In genomic region chr9:130443840-130444492, GRCh38 we compare ENCODE assay signal across 8 cellular contexts. TPM values are rescaled to one million over a fixed set of nuclear protein-coding genes. Genes with fewer than 3 reads are reported as not detected.
DNase-seq lines count a peak whose midpoint lies in the region; ATAC-seq, FAIRE-seq and TF ChIP-seq lines count a peak whose summit lies in the region.

No MANE protein-coding gene starts in this region.

- no peak for FAIRE-seq in HepG2 (lab: Jason Lieb, UNC)

- no peak for TF ChIP-seq EP300 in HepG2 (IDR thresholded peaks at IDR 0.05; ENCODE audit: low read depth in 2 of 2, low read length in 2 of 2)
- no peak for TF ChIP-seq EP300 in HepG2 (CRISPR knock-in tag; IDR thresholded peaks at IDR 0.05; ENCODE audit: borderline replicate concordance)

- H3K27ac Mint-ChIP-seq in glutamatergic neuron (ENCODE audit: unreplicated experiment), result no peak overlapping the region

- TF ChIP-seq POLR2A in HepG2 (IDR thresholded peaks at IDR 0.05; ENCODE audit: insufficient read depth in 1 of 2, low read depth in 2 of 2, low read length in 2 of 2), result no peak
- no peak for TF ChIP-seq POLR2A in spleen (IDR thresholded peaks at IDR 0.05)

- CTCF ChIA-PET in HepG2 (lab: Yijun Ruan, JAX; ENCODE audit: low intra/inter-chr PET ratio, low total read pairs), result no interaction called here

- in situ Hi-C loops in HepG2 (cut with HindIII; ENCODE audit: extremely low pct_ligation_motif_present, low pct_unique_long_range_greater_than_20kb), result no loop called here

- H4K20me1 ChIP-seq in HepG2 (ENCODE audit: insufficient read depth, low read length), result no peaks in the 10 kb centered on the region

- TF ChIP-seq CTCF in HepG2 (CRISPR knock-in tag; IDR thresholded peaks at IDR 0.05), result no peak
- TF ChIP-seq CTCF in spleen (IDR thresholded peaks at IDR 0.05 in 8 of 11, conservative IDR thresholded peaks at IDR 0.05 in 3 of 11), result no peak
- TF ChIP-seq CTCF in glutamatergic neuron (IDR thresholded peaks at IDR 0.05; ENCODE audit: partially characterized antibody, unreplicated experiment), result no peak

- H3K79me2 ChIP-seq in HepG2 (ENCODE audit: insufficient read depth, low read length), result no peaks in the 10 kb centered on the region

- no TSS peak for BruUV-seq in HepG2 (replicated peaks; lab: Mats Ljungman, UMichigan)

- peaks cover 24% of the 10 kb centered on the region for H3K4me1 ChIP-seq in adipocyte (ENCODE audit: control insufficient read depth, insufficient read depth, low read length)
- H3K4me1 ChIP-seq in HepG2 (ENCODE audit: insufficient read depth, low read length), result peaks cover 48% of the 10 kb centered on the region
- H3K4me1 ChIP-seq in spleen, result peaks cover 20 to 49% (median 38%) of the 10 kb centered on the region in 6 donors

- H3K9me3 Mint-ChIP-seq in glutamatergic neuron (ENCODE audit: unreplicated experiment), result peaks cover 5% of the 10 kb centered on the region

- no peak for TF ChIP-seq RAD21 in HepG2 (CRISPR knock-in tag; IDR thresholded peaks at IDR 0.05)

- intact Hi-C loops in HepG2 (cut with micrococcal nuclease; ENCODE audit: unreplicated experiment) (no loop called here), spleen (cut with DNase I; ENCODE audit: low total_unique reads) (no loop called here)

- ATAC-seq in HepG2 (no peak), HG03045 (IDR thresholded peaks at IDR 0.05; ENCODE audit: unreplicated experiment) (no peak)

- peak overlapping the region; percentile 93 for H3K4me2 ChIP-seq in HepG2 (ENCODE audit: low read depth, low read length)

- POLR2A ChIA-PET in HepG2 (lab: Yijun Ruan, JAX), result no interaction called here

- H3K9ac ChIP-seq in adipocyte (ENCODE audit: low read length), result no peak overlapping the region
- H3K9ac ChIP-seq in HepG2 (ENCODE audit: insufficient read depth, low read depth, low read length), result no peak overlapping the region

- H3K4me1 Mint-ChIP-seq in glutamatergic neuron (ENCODE audit: low read depth, unreplicated experiment), result peaks cover 24% of the 10 kb centered on the region

- no peak for DNase-seq in H7
- peak; percentile 33 for DNase-seq in adipocyte (ENCODE audit: low read depth)
- no peak for DNase-seq in HepG2 (ENCODE audit: low spot score)
- DNase-seq in spleen, result no peak
- DNase-seq in glutamatergic neuron, result no peak
- no peak for DNase-seq in GF-D8 (lab: John Stamatoyannopoulos, UW)
- DNase-seq in ecto neural progenitor cell (ENCODE audit: low spot score), result no peak

- H3K36me3 Mint-ChIP-seq in glutamatergic neuron (ENCODE audit: unreplicated experiment), result peaks cover 18% of the 10 kb centered on the region

- H3K9me3 ChIP-seq in adipocyte (ENCODE audit: control insufficient read depth, low read length) (peaks cover 17% of the 10 kb centered on the region), HepG2 (ENCODE audit: low read length) (peaks cover 9% of the 10 kb centered on the region; the same call in 1 of the 2 replicates), spleen (peaks cover 6 to 27% (median 22%) of the 10 kb centered on the region in 8 donors)

- peaks cover 13% of the 10 kb centered on the region for H3K27me3 Mint-ChIP-seq in glutamatergic neuron (ENCODE audit: unreplicated experiment)

- WGBS in HepG2 (ENCODE audit: low lambda C conversion rate), result 7% methylated on average over 8 of the region's 14 CpGs
- 49 to 54% (median 51%) methylated on average over 10 to 14 of the region's 14 CpGs for WGBS in spleen, 5 donors

- H3K27me3 ChIP-seq in H7 (ENCODE audit: control insufficient read depth, insufficient read depth, low read length), result peaks cover 19% of the 10 kb centered on the region
- no peaks in the 10 kb centered on the region for H3K27me3 ChIP-seq in adipocyte (replicated peaks; ENCODE audit: control insufficient read depth, insufficient read depth, low read length)
- H3K27me3 ChIP-seq in HepG2 (ENCODE audit: control insufficient read depth in 1 of 2, insufficient read depth in 2 of 2, low read length in 2 of 2), result no peaks in the 10 kb centered on the region; a peak in 1 of 5 replicates
- H3K27me3 ChIP-seq in spleen (replicated peaks in 1 of 7), result peaks cover 0 to 70% (median 19%) of the 10 kb centered on the region in 7 donors

- no peak overlapping the region for H3K27ac ChIP-seq in HepG2 (ENCODE audit: extremely low read length, insufficient read depth, low read length)
- H3K27ac ChIP-seq in spleen, result peak overlapping the region in 1 of 8 donors; percentile 66

- H3K36me3 ChIP-seq in H7 (replicated peaks; ENCODE audit: control insufficient read depth, insufficient read depth, low read length) (no peaks in the 10 kb centered on the region), adipocyte (ENCODE audit: control insufficient read depth, insufficient read depth, low read length, severe bottlenecking) (peaks cover 9% of the 10 kb centered on the region), HepG2 (replicated peaks in 1 of 2; ENCODE audit: control insufficient read depth in 1 of 2, insufficient read depth in 2 of 2, low read length in 2 of 2) (no peaks in the 10 kb centered on the region), spleen (no peaks in the 10 kb centered on the region)

- H2AFZ ChIP-seq in HepG2 (ENCODE audit: low read length), result no peak overlapping the region

- no peak overlapping the region for H3K4me3 Mint-ChIP-seq in glutamatergic neuron (ENCODE audit: unreplicated experiment)

- H3K4me3 ChIP-seq in H7 (ENCODE audit: insufficient read depth, low read depth, low read length), result peak overlapping the region; percentile 65
- H3K4me3 ChIP-seq in adipocyte (ENCODE audit: low read length), result no peak overlapping the region
- H3K4me3 ChIP-seq in HepG2 (replicated peaks in 1 of 3; ENCODE audit: insufficient read depth in 1 of 3, low read depth in 2 of 3, low read length in 3 of 3), result peak overlapping the region; percentile 62 to 86 (median 75); a peak in 4 of 6 replicates
- peak overlapping the region in 6 of 8 donors; percentile 37 to 75 (median 50) for H3K4me3 ChIP-seq in spleen

TF ChIP-seq in HepG2, 621 proteins besides CTCF, POLR2A, EP300 and RAD21 (continues in another document):
- TF ChIP-seq ZNF232 (CRISPR knock-in tag; IDR thresholded peaks at IDR 0.05; ENCODE audit: borderline replicate concordance) (no peak), ZNF629 (CRISPR knock-in tag; conservative IDR thresholded peaks at IDR 0.05) (peak; percentile 93), NR1H2 (CRISPR knock-in tag; IDR thresholded peaks at IDR 0.05; ENCODE audit: borderline replicate concordance, low read depth) (no peak), ZNF160 (CRISPR knock-in tag; IDR thresholded peaks at IDR 0.05) (no peak)
- TF ChIP-seq, protein P1, sequence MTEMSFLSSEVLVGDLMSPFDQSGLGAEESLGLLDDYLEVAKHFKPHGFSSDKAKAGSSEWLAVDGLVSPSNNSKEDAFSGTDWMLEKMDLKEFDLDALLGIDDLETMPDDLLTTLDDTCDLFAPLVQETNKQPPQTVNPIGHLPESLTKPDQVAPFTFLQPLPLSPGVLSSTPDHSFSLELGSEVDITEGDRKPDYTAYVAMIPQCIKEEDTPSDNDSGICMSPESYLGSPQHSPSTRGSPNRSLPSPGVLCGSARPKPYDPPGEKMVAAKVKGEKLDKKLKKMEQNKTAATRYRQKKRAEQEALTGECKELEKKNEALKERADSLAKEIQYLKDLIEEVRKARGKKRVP (CRISPR knock-in tag; IDR thresholded peaks at IDR 0.05), result no peak
- TF ChIP-seq, protein P2, sequence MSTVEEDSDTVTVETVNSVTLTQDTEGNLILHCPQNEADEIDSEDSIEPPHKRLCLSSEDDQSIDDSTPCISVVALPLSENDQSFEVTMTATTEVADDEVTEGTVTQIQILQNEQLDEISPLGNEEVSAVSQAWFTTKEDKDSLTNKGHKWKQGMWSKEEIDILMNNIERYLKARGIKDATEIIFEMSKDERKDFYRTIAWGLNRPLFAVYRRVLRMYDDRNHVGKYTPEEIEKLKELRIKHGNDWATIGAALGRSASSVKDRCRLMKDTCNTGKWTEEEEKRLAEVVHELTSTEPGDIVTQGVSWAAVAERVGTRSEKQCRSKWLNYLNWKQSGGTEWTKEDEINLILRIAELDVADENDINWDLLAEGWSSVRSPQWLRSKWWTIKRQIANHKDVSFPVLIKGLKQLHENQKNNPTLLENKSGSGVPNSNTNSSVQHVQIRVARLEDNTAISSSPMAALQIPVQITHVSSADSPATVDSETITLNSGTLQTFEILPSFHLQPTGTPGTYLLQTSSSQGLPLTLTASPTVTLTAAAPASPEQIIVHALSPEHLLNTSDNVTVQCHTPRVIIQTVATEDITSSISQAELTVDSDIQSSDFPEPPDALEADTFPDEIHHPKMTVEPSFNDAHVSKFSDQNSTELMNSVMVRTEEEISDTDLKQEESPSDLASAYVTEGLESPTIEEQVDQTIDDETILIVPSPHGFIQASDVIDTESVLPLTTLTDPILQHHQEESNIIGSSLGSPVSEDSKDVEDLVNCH (CRISPR knock-in tag; IDR thresholded peaks at IDR 0.05), result no peak

RNA-seq across cellular contexts. Expression of gene ASS1, which starts 0.8 kb away (rescaled TPM):
- total RNA-seq in H7 (2014; rRNA removed; shearing (Covaris generic)), result 77.0 and 81.5 TPM in 2 replicates
- total RNA-seq in HepG2 (2016; rRNA removed; fragmentation: Illumina TruSeq; extraction: Trizol), result 77.6 and 89.0 TPM in 2 replicates
- 56.7 and 64.0 TPM in 2 replicates for total RNA-seq in HepG2 (2016; cell fraction: cytosol; rRNA removed; fragmentation: Illumina TruSeq; extraction: Trizol; ENCODE audit: low read depth)
- total RNA-seq in HepG2 (2016; cell fraction: insoluble cytoplasmic fraction; rRNA removed; fragmentation: Illumina TruSeq; extraction: Trizol), result 77.7 and 96.7 TPM in 2 replicates
- total RNA-seq in HepG2 (2016; cell fraction: membrane; rRNA removed; fragmentation: Illumina TruSeq; extraction: Trizol), result 80.8 and 82.9 TPM in 2 replicates
- 36.6 and 39.7 TPM in 2 replicates for total RNA-seq in HepG2 (2016; cell fraction: nucleus; rRNA removed; fragmentation: Illumina TruSeq; extraction: Trizol)
- polyA plus RNA-seq in HepG2 (2011; rRNA removed), result 108 and 122 TPM in 2 replicates
- 120 and 164 TPM in 2 replicates for polyA plus RNA-seq in HepG2 (2011; cell fraction: cytosol; rRNA removed)
- 48.7 and 65.0 TPM in 2 replicates for polyA plus RNA-seq in HepG2 (2011; cell fraction: nucleus; rRNA removed)
- polyA plus RNA-seq in HepG2 (2012), result 38.4 and 74.9 TPM in 2 replicates
- 90.2 and 91.5 TPM in 2 replicates for polyA plus RNA-seq in HepG2 (2016; cell fraction: cytosol; fragmentation: Illumina TruSeq; extraction: Trizol; ENCODE audit: low read depth)
- polyA plus RNA-seq in HepG2 (2016; cell fraction: insoluble cytoplasmic fraction; fragmentation: Illumina TruSeq; extraction: Trizol; ENCODE audit: low read depth), result 134 and 144 TPM in 2 replicates
- 100 and 111 TPM in 2 replicates for polyA plus RNA-seq in HepG2 (2016; cell fraction: membrane; fragmentation: Illumina TruSeq; extraction: Trizol; ENCODE audit: low read depth)
- 76.1 and 84.6 TPM in 2 replicates for polyA plus RNA-seq in HepG2 (2016; cell fraction: nucleus; fragmentation: Illumina TruSeq; extraction: Trizol; ENCODE audit: insufficient read depth, low read depth)
- 90.2 and 1,449 TPM in 2 replicates for polyA minus RNA-seq in HepG2 (2011; rRNA and poly(A)+ RNA removed; ENCODE audit: low replicate concordance)
- polyA minus RNA-seq in HepG2 (2011; cell fraction: cytosol; rRNA and poly(A)+ RNA removed), result 49.5 and 53.8 TPM in 2 replicates
- 17.1 and 17.7 TPM in 2 replicates for polyA minus RNA-seq in HepG2 (2011; cell fraction: nucleus; rRNA and poly(A)+ RNA removed)
- total RNA-seq in spleen, result 10 to 100 TPM; 15.4 to 37.4 (median 26.8) TPM
- polyA plus RNA-seq in spleen, result 10 to 100 TPM; 17.1 to 27.0 (median 24.8) TPM
- total RNA-seq in glutamatergic neuron (ENCODE audit: unreplicated experiment), result 31.5 TPM
